In genomic region chr13:75635101-75635620, GRCh38 we compare ENCODE assay signal across 8 cellular contexts. TPM values are rescaled to one million over a fixed set of nuclear protein-coding genes. Genes with fewer than 3 reads are reported as not detected.
A peak's percentile ranks its signal among the peaks of the same experiment; 100 is the strongest.
DNase-seq lines count a peak whose midpoint lies in the region; ATAC-seq lines count a peak whose summit lies in the region.

No MANE protein-coding gene starts in this region.

- H3K27me3 Mint-ChIP-seq in CD8-positive, alpha-beta memory T cell = peaks cover 2 to 4% of the 10 kb centered on the region in 2 donors

- peak overlapping the region; percentile 80 to 91 (median 82) for H3K4me3 Mint-ChIP-seq in CD8-positive, alpha-beta memory T cell

- no peaks in the 10 kb centered on the region for H3K9me3 ChIP-seq in CD8-positive, alpha-beta memory T cell (ENCODE audit: low read length)
- H3K9me3 ChIP-seq in duodenal mucosa (ENCODE audit: control insufficient read depth in 1 of 2, low read length in 2 of 2) (no peaks in the 10 kb centered on the region), muscle layer of colon (ENCODE audit: low read length) (no peaks in the 10 kb centered on the region)

- H3K27me3 ChIP-seq in CD8-positive, alpha-beta memory T cell (ENCODE audit: insufficient read depth, low read length, poor library complexity, severe bottlenecking) = no peaks in the 10 kb centered on the region
- H3K27me3 ChIP-seq in duodenal mucosa (ENCODE audit: control insufficient read depth in 1 of 2, insufficient read depth in 2 of 2, low read length in 2 of 2) (peaks cover 10 to 11% of the 10 kb centered on the region in 2 donors), muscle layer of colon (ENCODE audit: control insufficient read depth in 1 of 2, insufficient read depth in 2 of 2, low read length in 2 of 2) (peaks cover 5 to 14% of the 10 kb centered on the region in 2 donors)

- CTCF ChIA-PET in CD8-positive, alpha-beta memory T cell (lab: Charles Lee) = interaction anchor here (1.2 kb wide), 2 partner anchors 85 to 152 kb away, joined by 3 read pairs; partner anchors contain the start of gene UCHL3

- peaks cover 4% of the 10 kb centered on the region for H3K4me1 ChIP-seq in CD8-positive, alpha-beta memory T cell (ENCODE audit: insufficient read depth, low read length)
- H3K4me1 ChIP-seq in duodenal mucosa (ENCODE audit: control insufficient read depth in 1 of 2, insufficient read depth in 2 of 2, low read length in 2 of 2) = peaks cover 11 to 16% of the 10 kb centered on the region in 2 donors
- no peaks in the 10 kb centered on the region for H3K4me1 ChIP-seq in muscle layer of colon (ENCODE audit: insufficient read depth, low read length)

- H3K4me1 Mint-ChIP-seq in CD8-positive, alpha-beta memory T cell = peaks cover 12 to 19% (median 14%) of the 10 kb centered on the region in 3 donors

- peak overlapping the region; percentile 12 for H3K4me3 ChIP-seq in CD8-positive, alpha-beta memory T cell (ENCODE audit: low read length)
- H3K4me3 ChIP-seq in duodenal mucosa (ENCODE audit: low read depth in 1 of 2, low read length in 2 of 2) = peak overlapping the region; percentile 70 to 86
- peak overlapping the region; percentile 45 to 61 for H3K4me3 ChIP-seq in muscle layer of colon (ENCODE audit: low read depth in 1 of 2, low read length in 2 of 2)

- H3K36me3 ChIP-seq in CD8-positive, alpha-beta memory T cell (ENCODE audit: insufficient read depth, low read length) = no peaks in the 10 kb centered on the region
- H3K36me3 ChIP-seq in duodenal mucosa (ENCODE audit: control insufficient read depth in 1 of 2, insufficient read depth in 2 of 2, low read length in 2 of 2) (no peaks in the 10 kb centered on the region), muscle layer of colon (ENCODE audit: insufficient read depth, low read length) (no peaks in the 10 kb centered on the region)

- H3K9ac ChIP-seq in duodenal mucosa (ENCODE audit: low read depth in 1 of 2, low read length in 2 of 2) (no peak overlapping the region), muscle layer of colon (ENCODE audit: low read length) (no peak overlapping the region)

- H3K36me3 Mint-ChIP-seq in CD8-positive, alpha-beta memory T cell = peaks cover 0 to 4% (median 0%) of the 10 kb centered on the region in 3 donors

- DNase-seq in CD8-positive, alpha-beta memory T cell = peak in 3 of 5 donors; percentile 8 to 26 (median 18)
- DNase-seq in HuH-7 (ENCODE audit: low spot score) (peak; percentile 13), GF-D8 (lab: John Stamatoyannopoulos, UW) (no peak), DMS 273 (lab: John Stamatoyannopoulos, UW; ENCODE audit: unreplicated experiment) (no peak)
- DNase-seq in stimulated activated CD4-positive, alpha-beta T cell treated with anti-CD3 and anti-CD28 coated beads, Interleukin-2, amount 100 ng/mL, for 24 hours = no peak

- no peak overlapping the region for H3K27ac ChIP-seq in CD8-positive, alpha-beta memory T cell (ENCODE audit: low read depth, low read length)
- H3K27ac ChIP-seq in duodenal mucosa (ENCODE audit: low read depth, low read length) = no peak overlapping the region
- H3K27ac ChIP-seq in muscle layer of colon (ENCODE audit: low read depth, low read length) = no peak overlapping the region

- no peaks in the 10 kb centered on the region for H3K9me3 Mint-ChIP-seq in CD8-positive, alpha-beta memory T cell

- no peak for ATAC-seq in GM21390 (IDR thresholded peaks at IDR 0.05; ENCODE audit: unreplicated experiment)

- POLR2A ChIA-PET in CD8-positive, alpha-beta memory T cell (lab: Charles Lee) = no interaction called here

- H3K27ac Mint-ChIP-seq in CD8-positive, alpha-beta memory T cell = peak overlapping the region in 7 of 8 donors; percentile 48 to 95 (median 72)

RNA-seq across cellular contexts. Expression of gene LMO7, which starts 1.0 kb away (rescaled TPM):
- 1 to 10 TPM; 4.6 to 4.7 TPM for total RNA-seq in CD8-positive, alpha-beta memory T cell
- 4.9 TPM for polyA plus RNA-seq in CD8-positive, alpha-beta memory T cell

Comparison
In these comparisons a context has a peak if more than half of its experiments do, and no peak if none do; other contexts are left out.
1. DNase-seq: peak in CD8-positive, alpha-beta memory T cell (3 of 5) and HuH-7 (single experiment); none in stimulated activated CD4-positive, alpha-beta T cell treated with anti-CD3 and anti-CD28 coated beads, Interleukin-2, amount 100 ng/mL, for 24 hours (0 of 2), GF-D8 (single experiment) and DMS 273 (single experiment).
2. H3K4me3 ChIP-seq: peak in every context shown above with its lines; median percentile 78 in duodenal mucosa; 53 in muscle layer of colon; 12 in CD8-positive, alpha-beta memory T cell.